ENCODE assay signal across 31 cellular contexts in genomic region chr1:2439369-2439768, GRCh38. TPM values are rescaled to one million over a fixed set of nuclear protein-coding genes. Genes with fewer than 3 reads are reported as not detected.
"Had no signal": no experiment of that assay in that cellular context is flagged by ENCODE, and none has a peak within 500 bp of the region (broad histone marks: within the 10 kb centered on the region; RNA-seq: fewer than 3 reads in every experiment).

No MANE protein-coding gene starts in this region.

- H3K4me3 ChIP-seq: ascending aorta, heart left ventricle, pancreas, prostate gland, sigmoid colon, upper lobe of left lung had no signal

- H3K9me3 ChIP-seq: ascending aorta, heart left ventricle, pancreas, prostate gland, sigmoid colon, upper lobe of left lung had no signal

- H3K36me3 Mint-ChIP-seq: activated naive CD4-positive, alpha-beta T cell treated with anti-CD3 and anti-CD28 coated beads, Interleukin-2, amount 10 ng/mL, durations not matched to agents 7 days and 5 days; activated naive CD8-positive, alpha-beta T cell treated with anti-CD3 and anti-CD28 coated beads, Interleukin-2, amount 10 ng/mL, durations not matched to agents 7 days and 5 days; brain; immature natural killer cell; stimulated activated effector memory CD8-positive, alpha-beta T cell treated with anti-CD3 and anti-CD28 coated beads, Interleukin-12 subunit alpha, Interleukin-12 subunit beta, amount 100 ng/mL, for 72 hours had no signal

- H3K4me3 Mint-ChIP-seq: activated CD4-positive, alpha-beta memory T cell treated with anti-CD3 and anti-CD28 coated beads, Interleukin-2, amount 10 ng/mL, durations not matched to agents 7 days and 5 days; activated CD4-positive, alpha-beta T cell treated with anti-CD3 and anti-CD28 coated beads, Interleukin-2, amount 10 ng/mL, durations not matched to agents 7 days and 5 days; activated naive CD4-positive, alpha-beta T cell treated with anti-CD3 and anti-CD28 coated beads, Interleukin-2, amount 10 ng/mL, durations not matched to agents 7 days and 5 days; activated naive CD8-positive, alpha-beta T cell treated with anti-CD3 and anti-CD28 coated beads, Interleukin-2, amount 10 ng/mL, durations not matched to agents 7 days and 5 days; activated T-cell treated with anti-CD3 and anti-CD28 coated beads, Interleukin-2, amount 50 U/mL, for 24 hours; brain; immature natural killer cell; nephron; stimulated activated effector memory CD8-positive, alpha-beta T cell treated with anti-CD3 and anti-CD28 coated beads, Interleukin-12 subunit alpha, Interleukin-12 subunit beta, amount 100 ng/mL, for 72 hours; stimulated activated naive CD8-positive, alpha-beta T cell treated with anti-CD3 and anti-CD28 coated beads, Interleukin-15, amount 100 ng/mL, for 72 hours had no signal

- FAIRE-seq: endothelial cell of umbilical vein, kidney, pancreas, small intestine, TTC549 had no signal

- H3K9me3 Mint-ChIP-seq: activated CD4-positive, alpha-beta memory T cell treated with anti-CD3 and anti-CD28 coated beads, Interleukin-2, amount 10 ng/mL, durations not matched to agents 7 days and 5 days; activated CD4-positive, alpha-beta T cell treated with anti-CD3 and anti-CD28 coated beads, Interleukin-2, amount 10 ng/mL, durations not matched to agents 7 days and 5 days; activated naive CD4-positive, alpha-beta T cell treated with anti-CD3 and anti-CD28 coated beads, Interleukin-2, amount 10 ng/mL, durations not matched to agents 7 days and 5 days; activated naive CD8-positive, alpha-beta T cell treated with anti-CD3 and anti-CD28 coated beads, Interleukin-2, amount 10 ng/mL, durations not matched to agents 7 days and 5 days; activated T-cell treated with anti-CD3 and anti-CD28 coated beads, Interleukin-2, amount 50 U/mL, for 24 hours; immature natural killer cell; nephron; stimulated activated effector memory CD8-positive, alpha-beta T cell treated with anti-CD3 and anti-CD28 coated beads, Interleukin-12 subunit alpha, Interleukin-12 subunit beta, amount 100 ng/mL, for 72 hours; stimulated activated naive CD8-positive, alpha-beta T cell treated with anti-CD3 and anti-CD28 coated beads, Interleukin-15, amount 100 ng/mL, for 72 hours had no signal

- DNase-seq: activated CD4-positive, alpha-beta memory T cell treated with anti-CD3 and anti-CD28 coated beads, Interleukin-2, amount 10 ng/mL, durations not matched to agents 7 days and 5 days; activated CD4-positive, alpha-beta T cell treated with anti-CD3 and anti-CD28 coated beads for 1 hour; activated CD4-positive, alpha-beta T cell treated with anti-CD3 and anti-CD28 coated beads, Interleukin-2, amount 10 ng/mL, durations not matched to agents 7 days and 5 days; activated CD8-positive, alpha-beta memory T cell treated with anti-CD3 and anti-CD28 coated beads, Interleukin-2, amount 50 U/mL, for 48 hours; activated gamma-delta T cell; activated naive CD4-positive, alpha-beta T cell treated with anti-CD3 and anti-CD28 coated beads, Interleukin-2, amount 10 ng/mL, durations not matched to agents 7 days and 5 days; activated naive CD8-positive, alpha-beta T cell treated with anti-CD3 and anti-CD28 coated beads, Interleukin-2, amount 10 ng/mL, durations not matched to agents 7 days and 5 days; activated T-cell treated with anti-CD3 and anti-CD28 coated beads, Interleukin-2, amount 50 U/mL, for 24 hours; cortex of kidney; heart left ventricle; hypothalamus; immature natural killer cell; kidney; left colon; mammary epithelial cell; pancreas; retina; sigmoid colon; small intestine; stimulated activated CD4-positive, alpha-beta T cell treated with anti-CD3 and anti-CD28 coated beads, Interleukin-4, amount 100 ng/mL, for 24 hours; stimulated activated naive CD8-positive, alpha-beta T cell treated with anti-CD3 and anti-CD28 coated beads, Interleukin-15, amount 100 ng/mL, for 72 hours; substantia nigra; T-helper 9 cell had no signal

- H3K4me1 ChIP-seq: ascending aorta, pancreas, prostate gland, sigmoid colon had no signal

- H3K27ac ChIP-seq: ascending aorta, heart left ventricle, pancreas, prostate gland, sigmoid colon, upper lobe of left lung had no signal

- ATAC-seq: heart left ventricle; left colon; pancreas; stimulated activated effector memory CD8-positive, alpha-beta T cell treated with anti-CD3 and anti-CD28 coated beads, Interleukin-12 subunit alpha, Interleukin-12 subunit beta, amount 100 ng/mL, for 72 hours; stimulated activated naive CD8-positive, alpha-beta T cell treated with anti-CD3 and anti-CD28 coated beads, Interleukin-15, amount 100 ng/mL, for 72 hours had no signal

- H3K36me3 ChIP-seq: ascending aorta, heart left ventricle, pancreas, prostate gland, sigmoid colon, upper lobe of left lung had no signal

- H3K27ac Mint-ChIP-seq: activated CD4-positive, alpha-beta memory T cell treated with anti-CD3 and anti-CD28 coated beads, Interleukin-2, amount 10 ng/mL, durations not matched to agents 7 days and 5 days; activated CD4-positive, alpha-beta T cell treated with anti-CD3 and anti-CD28 coated beads, Interleukin-2, amount 10 ng/mL, durations not matched to agents 7 days and 5 days; activated naive CD4-positive, alpha-beta T cell treated with anti-CD3 and anti-CD28 coated beads, Interleukin-2, amount 10 ng/mL, durations not matched to agents 7 days and 5 days; activated naive CD8-positive, alpha-beta T cell treated with anti-CD3 and anti-CD28 coated beads, Interleukin-2, amount 10 ng/mL, durations not matched to agents 7 days and 5 days; activated T-cell treated with anti-CD3 and anti-CD28 coated beads, Interleukin-2, amount 50 U/mL, for 24 hours; immature natural killer cell; nephron; stimulated activated effector memory CD8-positive, alpha-beta T cell treated with anti-CD3 and anti-CD28 coated beads, Interleukin-12 subunit alpha, Interleukin-12 subunit beta, amount 100 ng/mL, for 72 hours; stimulated activated naive CD8-positive, alpha-beta T cell treated with anti-CD3 and anti-CD28 coated beads, Interleukin-15, amount 100 ng/mL, for 72 hours had no signal

- H3K4me1 Mint-ChIP-seq: activated CD4-positive, alpha-beta memory T cell treated with anti-CD3 and anti-CD28 coated beads, Interleukin-2, amount 10 ng/mL, durations not matched to agents 7 days and 5 days; activated CD4-positive, alpha-beta T cell treated with anti-CD3 and anti-CD28 coated beads, Interleukin-2, amount 10 ng/mL, durations not matched to agents 7 days and 5 days; activated naive CD4-positive, alpha-beta T cell treated with anti-CD3 and anti-CD28 coated beads, Interleukin-2, amount 10 ng/mL, durations not matched to agents 7 days and 5 days; activated naive CD8-positive, alpha-beta T cell treated with anti-CD3 and anti-CD28 coated beads, Interleukin-2, amount 10 ng/mL, durations not matched to agents 7 days and 5 days; nephron; stimulated activated naive CD8-positive, alpha-beta T cell treated with anti-CD3 and anti-CD28 coated beads, Interleukin-15, amount 100 ng/mL, for 72 hours had no signal

RNA-seq across cellular contexts. Expression of gene PLCH2, which starts 36.7 kb away (rescaled TPM):
- total RNA-seq: ascending aorta had no signal
